In the genomic region with DNA sequence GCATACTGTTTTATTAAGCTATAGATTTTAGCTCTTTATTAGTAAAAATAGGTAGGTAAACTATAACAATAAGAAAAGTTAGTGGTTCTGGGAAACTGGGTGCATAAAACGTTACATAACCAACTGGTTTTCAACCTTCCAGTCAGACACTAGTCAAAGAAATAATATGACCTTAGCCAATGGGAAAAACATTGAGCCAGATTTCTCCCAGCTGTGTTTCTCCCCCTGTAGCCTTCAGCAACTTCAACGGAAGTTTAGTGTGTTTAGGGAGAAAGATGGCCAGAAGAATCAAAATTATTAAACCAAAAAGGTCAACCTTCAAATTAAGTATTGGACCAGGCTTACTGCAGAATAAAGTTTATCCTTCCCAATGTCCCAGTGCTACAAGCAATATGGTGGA, we compare ENCODE assay signal across 32 cellular contexts.
"Had no signal": no experiment of that assay in that cellular context is flagged by ENCODE, and none has a peak within 500 bp of the region (broad histone marks: within the 10 kb centered on the region; RNA-seq: fewer than 3 reads in every experiment).

No MANE protein-coding gene starts in this region.

- H3K4me3 ChIP-seq: adrenal gland, ascending aorta, body of pancreas, breast epithelium, cardiac muscle cell had no signal

- H3K4me1 ChIP-seq: ascending aorta, body of pancreas, breast epithelium had no signal

- ATAC-seq: activated naive CD4-positive, alpha-beta T cell treated with anti-CD3 and anti-CD28 coated beads, Interleukin-2, amount 50 U/mL, for 72 hours; activated naive CD8-positive, alpha-beta T cell treated with anti-CD3 and anti-CD28 coated beads, Interleukin-2, amount 50 U/mL, for 24 hours; activated T-cell treated with anti-CD3 and anti-CD28 coated beads, Interleukin-2, amount 50 U/mL, for 4 hours; activated T-cell treated with anti-CD3 and anti-CD28 coated beads, Interleukin-2, amount 50 U/mL, for 72 hours; activated T-helper 17 cell treated with anti-CD3 and anti-CD28 coated beads, Interleukin-2, amount 50 U/mL, for 72 hours; body of pancreas had no signal

- H3K9me3 ChIP-seq: adrenal gland, ascending aorta, body of pancreas, breast epithelium had no signal

- H3K27ac ChIP-seq: adrenal gland, ascending aorta, body of pancreas, brain microvascular endothelial cell, breast epithelium, cardiac muscle cell had no signal

- H3K27me3 ChIP-seq: adrenal gland, ascending aorta, body of pancreas, brain microvascular endothelial cell, breast epithelium, cardiac muscle cell had no signal

- DNase-seq: activated effector memory CD4-positive, alpha-beta T cell treated with anti-CD3 and anti-CD28 coated beads, Interleukin-2, amount 50 U/mL, for 16 hours; activated effector memory CD4-positive, alpha-beta T cell treated with Interleukin-2 at 50 U/mL for 16 hours; activated gamma-delta T cell; activated gamma-delta T cell treated with Interleukin-2 at 50 U/mL for 16 hours; activated naive CD4-positive, alpha-beta T cell; activated naive CD4-positive, alpha-beta T cell treated with anti-CD3 and anti-CD28 coated beads for 36 hours; activated naive CD4-positive, alpha-beta T cell treated with anti-CD3 and anti-CD28 coated beads, Interleukin-2, amount 10 ng/mL, durations not matched to agents 7 days and 5 days; activated naive CD4-positive, alpha-beta T cell treated with anti-CD3 and anti-CD28 coated beads, Interleukin-2, amount 50 U/mL, for 16 hours; activated naive CD4-positive, alpha-beta T cell treated with Interleukin-2 at 50 U/mL for 16 hours; activated naive CD8-positive, alpha-beta T cell treated with anti-CD3 and anti-CD28 coated beads for 36 hours; activated naive CD8-positive, alpha-beta T cell treated with anti-CD3 and anti-CD28 coated beads, Interleukin-2, amount 10 ng/mL, durations not matched to agents 7 days and 5 days; activated naive CD8-positive, alpha-beta T cell treated with anti-CD3 and anti-CD28 coated beads, Interleukin-2, amount 50 U/mL, for 24 hours; activated T-cell treated with anti-CD3 and anti-CD28 coated beads for 4 hours; activated T-cell treated with anti-CD3 and anti-CD28 coated beads, Interleukin-2, amount 50 U/mL, for 1 hour; activated T-cell treated with anti-CD3 and anti-CD28 coated beads, Interleukin-2, amount 50 U/mL, for 24 hours; activated T-cell treated with anti-CD3 and anti-CD28 coated beads, Interleukin-2, amount 50 U/mL, for 4 hours; activated T-cell treated with anti-CD3 and anti-CD28 coated beads, Interleukin-2, amount 50 U/mL, for 48 hours; activated T-cell treated with anti-CD3 and anti-CD28 coated beads, Interleukin-2, amount 50 U/mL, for 72 hours; adrenal gland; amniotic stem cell; amygdala; aorta; body of pancreas; brain microvascular endothelial cell; caudate nucleus; central memory CD4-positive, alpha-beta T cell; cerebellar nuclear complex had no signal

- H3K36me3 ChIP-seq: adrenal gland, ascending aorta, brain microvascular endothelial cell, breast epithelium, cardiac muscle cell had no signal
